Comparison of ENCODE assay signal across 3 cellular contexts in the genomic region with DNA sequence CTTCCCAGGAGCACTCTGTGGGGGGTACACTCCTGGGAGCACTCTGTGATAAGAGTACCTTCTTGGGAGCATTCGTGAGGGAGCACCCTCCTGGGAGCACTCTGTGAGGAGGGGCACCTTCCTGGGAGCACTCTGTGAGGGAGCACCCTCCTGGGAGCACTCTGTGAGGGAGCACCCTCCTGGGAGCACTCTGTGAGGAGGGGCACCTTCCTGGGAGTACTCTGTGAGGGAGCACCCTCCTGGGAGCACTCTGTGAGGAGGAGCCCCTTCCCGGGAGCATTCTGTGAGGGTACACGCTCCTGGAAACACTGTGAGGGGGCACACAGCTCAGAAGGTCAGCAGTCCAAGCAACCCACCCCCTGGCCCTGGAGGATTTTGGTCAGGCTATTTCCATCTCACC.
A peak's percentile ranks its signal among the peaks of the same experiment; 100 is the strongest.
TF ChIP-seq lines count a peak whose summit lies in the region.

No MANE protein-coding gene starts in this region.

TF ChIP-seq in HepG2, 621 proteins besides CTCF, POLR2A, EP300 and RAD21:
- TF ChIP-seq ZNF839 (CRISPR knock-in tag; IDR thresholded peaks at IDR 0.05; ENCODE audit: borderline replicate concordance) (no peak), SKI (IDR thresholded peaks at IDR 0.05; ENCODE audit: partially characterized antibody) (no peak), SIX1 (CRISPR knock-in tag; IDR thresholded peaks at IDR 0.05; ENCODE audit: borderline replicate concordance) (no peak), CHD4 (IDR thresholded peaks at IDR 0.05; ENCODE audit: borderline replicate concordance, low read length) (peak; percentile 68; the same call in 1 of the 2 replicates), MZF1 (CRISPR knock-in tag; IDR thresholded peaks at IDR 0.05; ENCODE audit: borderline replicate concordance) (no peak), ZNF263 (CRISPR knock-in tag; IDR thresholded peaks at IDR 0.05) (peak; percentile 100), ZNF557 (CRISPR knock-in tag; IDR thresholded peaks at IDR 0.05) (no peak), ZFP36 (IDR thresholded peaks at IDR 0.05; ENCODE audit: borderline replicate concordance, low read depth, low read length, partially characterized antibody) (peak; percentile 56), ZNF282 (IDR thresholded peaks at IDR 0.05; ENCODE audit: partially characterized antibody) (no peak)
- TF ChIP-seq, protein P1, sequence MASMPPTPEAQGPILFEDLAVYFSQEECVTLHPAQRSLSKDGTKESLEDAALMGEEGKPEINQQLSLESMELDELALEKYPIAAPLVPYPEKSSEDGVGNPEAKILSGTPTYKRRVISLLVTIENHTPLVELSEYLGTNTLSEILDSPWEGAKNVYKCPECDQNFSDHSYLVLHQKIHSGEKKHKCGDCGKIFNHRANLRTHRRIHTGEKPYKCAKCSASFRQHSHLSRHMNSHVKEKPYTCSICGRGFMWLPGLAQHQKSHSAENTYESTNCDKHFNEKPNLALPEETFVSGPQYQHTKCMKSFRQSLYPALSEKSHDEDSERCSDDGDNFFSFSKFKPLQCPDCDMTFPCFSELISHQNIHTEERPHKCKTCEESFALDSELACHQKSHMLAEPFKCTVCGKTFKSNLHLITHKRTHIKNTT (CRISPR knock-in tag; IDR thresholded peaks at IDR 0.05), result no peak
- TF ChIP-seq, protein P2, sequence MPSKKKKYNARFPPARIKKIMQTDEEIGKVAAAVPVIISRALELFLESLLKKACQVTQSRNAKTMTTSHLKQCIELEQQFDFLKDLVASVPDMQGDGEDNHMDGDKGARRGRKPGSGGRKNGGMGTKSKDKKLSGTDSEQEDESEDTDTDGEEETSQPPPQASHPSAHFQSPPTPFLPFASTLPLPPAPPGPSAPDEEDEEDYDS (CRISPR knock-in tag; IDR thresholded peaks at IDR 0.05), result no peak
TF ChIP-seq in HepG2: peak in this region for 3.

TF ChIP-seq in WTC11, 78 proteins besides CTCF, POLR2A, EP300 and RAD21:
- no peak for TF ChIP-seq ZNF232 (CRISPR knock-in tag; IDR thresholded peaks at IDR 0.05)
- TF ChIP-seq FOXJ3 (CRISPR knock-in tag; IDR thresholded peaks at IDR 0.05; ENCODE audit: borderline replicate concordance), result no peak
- TF ChIP-seq ZNF263 (CRISPR knock-in tag; IDR thresholded peaks at IDR 0.05; ENCODE audit: low read depth), result peak; percentile 97

TF ChIP-seq in K562, 482 proteins besides CTCF, POLR2A, EP300 and RAD21:
- no peak for TF ChIP-seq NBN (IDR thresholded peaks at IDR 0.05; ENCODE audit: low read depth)
- TF ChIP-seq POLR2AphosphoS5 (IDR thresholded peaks at IDR 0.05; ENCODE audit: control insufficient read depth, insufficient read depth, low read depth, low read length), result no peak
- peak; percentile 99 for TF ChIP-seq ZNF263 (CRISPR knock-in tag; IDR thresholded peaks at IDR 0.05; ENCODE audit: borderline replicate concordance)
- TF ChIP-seq MCM2 (IDR thresholded peaks at IDR 0.05; ENCODE audit: low read depth), result peak; percentile 68; the same call in 1 of the 2 replicates
